ENCODE assay signal across 11 cellular contexts in genomic region chr6:70103798-70104197, GRCh38.
DNase-seq lines count a peak whose midpoint lies in the region; ATAC-seq, FAIRE-seq and TF ChIP-seq lines count a peak whose summit lies in the region.
"Had no signal": no experiment of that assay in that cellular context is flagged by ENCODE, and none has a peak within 500 bp of the region (broad histone marks: within the 10 kb centered on the region; RNA-seq: fewer than 3 reads in every experiment).

No MANE protein-coding gene starts in this region.

- TF ChIP-seq CTCF in BE2C (IDR thresholded peaks at IDR 0.05; ENCODE audit: low read depth, low read length) (peak; percentile 69), GM12872 (IDR thresholded peaks at IDR 0.05; ENCODE audit: insufficient read depth, low read depth, low read length) (peak; percentile 64), kidney (IDR thresholded peaks at IDR 0.05; ENCODE audit: borderline replicate concordance, extremely low read depth, insufficient read depth) (peak; percentile 18)

- DNase-seq in BE2C (no peak), SK-MEL-5 (ENCODE audit: low read depth, low spot score) (peak; percentile 22), kidney (no peak), MV-4-11 (lab: John Stamatoyannopoulos, UW) (no peak), inferior parietal cortex (ENCODE audit: extremely low spot score) (no peak)
- DNase-seq: naive B cell, NCI-H226 had no signal

- H3K36me3 ChIP-seq in BE2C (no peaks in the 10 kb centered on the region), kidney (ENCODE audit: control insufficient read depth in 1 of 2, insufficient read depth in 2 of 2, low read length in 2 of 2) (no peaks in the 10 kb centered on the region)

- no peak overlapping the region for H3K9ac ChIP-seq in kidney (ENCODE audit: low read length in 2 of 2)

- H3K9me3 ChIP-seq in BE2C (no peaks in the 10 kb centered on the region), kidney (ENCODE audit: control insufficient read depth in 1 of 2, low read length in 2 of 2) (no peaks in the 10 kb centered on the region)

- ATAC-seq in HG03571 (IDR thresholded peaks at IDR 0.05; ENCODE audit: unreplicated experiment) (no peak), GM18858 (IDR thresholded peaks at IDR 0.05; ENCODE audit: unreplicated experiment) (no peak)

- intact Hi-C loops in kidney (cut with DNase I): no loop called here

- H3K27me3 ChIP-seq in BE2C: no peaks in the 10 kb centered on the region

- no peak overlapping the region for H3K27ac ChIP-seq in kidney (ENCODE audit: low read depth in 2 of 2, low read length in 2 of 2)

- H3K4me1 ChIP-seq in BE2C (peaks cover 4% of the 10 kb centered on the region; the same call in 1 of the 2 replicates), kidney (ENCODE audit: control insufficient read depth in 1 of 2, insufficient read depth in 1 of 2, low read depth in 1 of 2, low read length in 2 of 2) (no peaks in the 10 kb centered on the region)

- H3K4me3 ChIP-seq in BE2C (ENCODE audit: low read depth, low read length) (no peak overlapping the region), kidney (ENCODE audit: low read length in 2 of 2) (no peak overlapping the region)

- FAIRE-seq in kidney (lab: Jason Lieb, UNC): no peak
- FAIRE-seq: endothelial cell of umbilical vein had no signal

- in situ Hi-C loops in SK-MEL-5 (cut with HindIII; ENCODE audit: low pct_unique_long_range_greater_than_20kb, low sequenced_read_pairs): no loop called here

Comparison
In these comparisons a context has a peak if more than half of its experiments do, and no peak if none do; other contexts are left out.
1. CTCF ChIP-seq: peak in every context shown above with its lines; median percentile 69 in BE2C; 64 in GM12872; 18 in kidney.